8 cellular contexts compared by ENCODE assay signal in the genomic region with DNA sequence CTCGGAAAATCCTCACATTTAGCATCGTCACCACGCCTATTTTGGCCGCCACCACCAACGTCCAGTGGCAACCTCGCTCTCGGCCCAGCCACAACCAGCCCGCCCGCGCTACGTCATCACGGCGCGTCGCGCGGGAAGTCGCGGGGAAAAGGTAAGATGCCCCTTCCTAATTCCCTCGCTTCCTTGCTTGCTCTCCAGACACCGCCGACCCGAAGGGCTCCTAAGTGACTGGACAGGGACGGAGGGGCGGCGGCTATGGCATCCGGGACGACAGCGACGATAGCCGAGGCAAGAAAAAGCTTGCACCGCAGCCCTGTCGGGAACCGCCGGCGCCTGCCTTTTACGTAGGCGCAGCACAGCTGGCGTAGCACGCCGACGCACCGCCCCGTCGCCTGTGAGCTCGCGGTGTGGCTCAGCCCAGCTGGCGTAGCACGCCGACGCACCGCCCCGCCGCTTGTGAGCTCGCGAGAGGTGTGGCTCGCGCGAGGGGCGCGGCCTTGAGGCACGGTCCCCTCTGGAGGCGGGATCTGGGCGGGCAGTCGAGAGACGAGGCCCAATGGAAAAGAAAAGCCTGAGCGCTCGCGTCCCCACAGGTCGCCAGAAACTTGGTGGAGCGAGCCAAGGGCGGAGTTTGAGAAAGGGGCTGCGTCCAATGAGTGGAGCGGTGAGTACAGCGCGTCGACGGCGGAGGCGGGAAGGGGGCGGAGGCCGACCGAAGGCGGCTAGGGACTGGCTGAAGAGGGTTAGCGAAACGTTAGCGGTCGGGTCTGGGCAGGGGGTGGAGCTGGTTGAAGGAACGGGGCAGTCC. TPM values are rescaled to one million over a fixed set of nuclear protein-coding genes. Genes with fewer than 3 reads are reported as not detected.
DNase-seq lines count a peak whose midpoint lies in the region; ATAC-seq and TF ChIP-seq lines count a peak whose summit lies in the region.

A gene (plus strand): TSS at position 787 of the 808 bp plus-strand sequence. CDS start 626 bp downstream, outside the sequence.

- H2AK5ac ChIP-seq in H9 (ENCODE audit: insufficient read length, low read length), result no peak within 1 kb of the TSS

- peak within 1 kb of the TSS; percentile 97 for H3K4me3 ChIP-seq in MG63
- H3K4me3 ChIP-seq in fibroblast of the aortic adventitia (ENCODE audit: low read depth, low read length), result peak within 1 kb of the TSS; percentile 76

- H3K23ac ChIP-seq in H9 (ENCODE audit: insufficient read length, low read depth, low read length), result no peak within 1 kb of the TSS

- H3K36me3 Mint-ChIP-seq in H9 (ENCODE audit: insufficient read depth in 1 of 3, low read depth in 3 of 3), result peaks cover 18 to 33% (median 31%) of the 10 kb centered on the region in 3 experiments
- peaks cover 23% of the 10 kb centered on the region for H3K36me3 Mint-ChIP-seq in nephron progenitor cell (ENCODE audit: low read depth)

- H3K79me1 ChIP-seq in H9 (ENCODE audit: insufficient read depth, low read depth, low read length, poor library complexity, severe bottlenecking), result no peaks in the 10 kb centered on the region

- H3K4me3 Mint-ChIP-seq in H9, result peak within 1 kb of the TSS; percentile 88 to 95
- H3K4me3 Mint-ChIP-seq in nephron progenitor cell, result peak within 1 kb of the TSS; percentile 96
- H3K4me3 Mint-ChIP-seq in stimulated activated naive CD8-positive, alpha-beta T cell treated with anti-CD3 and anti-CD28 coated beads, Interleukin-15, amount 100 ng/mL, for 72 hours, result peak within 1 kb of the TSS; percentile 92 to 97

- no peak within 1 kb of the TSS for H4K8ac ChIP-seq in H9 (replicated peaks; ENCODE audit: insufficient read length, low read depth, low read length)

- DNase-seq in ELR (ENCODE audit: low read depth) (peak; percentile 96), H9 (peak; percentile 98), MG63 (peak; percentile 96), SIG-M5 (lab: John Stamatoyannopoulos, UW) (peak; percentile 75), activated gamma-delta T cell (lab: John Stamatoyannopoulos, UW) (peak; percentile 92), fibroblast of the aortic adventitia (ENCODE audit: low read depth) (peak; percentile 98), nephron progenitor cell (peak; percentile 91)
- DNase-seq in stimulated activated naive CD8-positive, alpha-beta T cell treated with anti-CD3 and anti-CD28 coated beads, Interleukin-15, amount 100 ng/mL, for 72 hours, result peak; percentile 93 to 98

- peak within 1 kb of the TSS; percentile 95 for H3K9ac ChIP-seq in H9 (ENCODE audit: extremely low read depth, insufficient read length, low read length)

- H3K23me2 ChIP-seq in H9 (ENCODE audit: insufficient read length, low read depth, low read length, poor library complexity, severe bottlenecking), result peaks cover 3% of the 10 kb centered on the region

- H3K79me2 ChIP-seq in H9 (ENCODE audit: insufficient read depth, low read length), result no peaks in the 10 kb centered on the region

- ATAC-seq in stimulated activated naive CD8-positive, alpha-beta T cell treated with anti-CD3 and anti-CD28 coated beads, Interleukin-15, amount 100 ng/mL, for 72 hours, result peak; percentile 89

- peak within 1 kb of the TSS; percentile 99 to 100 (median 99) for H3K27ac Mint-ChIP-seq in H9
- H3K27ac Mint-ChIP-seq in nephron progenitor cell, result peak within 1 kb of the TSS; percentile 100
- peak within 1 kb of the TSS; percentile 98 to 99 for H3K27ac Mint-ChIP-seq in stimulated activated naive CD8-positive, alpha-beta T cell treated with anti-CD3 and anti-CD28 coated beads, Interleukin-15, amount 100 ng/mL, for 72 hours

- no peak within 1 kb of the TSS for H4K91ac ChIP-seq in H9 (ENCODE audit: insufficient read length, low read depth, low read length)

- no peaks in the 10 kb centered on the region for H3K4me1 ChIP-seq in H9 (ENCODE audit: insufficient read depth, low read length)

- peak within 1 kb of the TSS; percentile 58 for H2BK5ac ChIP-seq in H9 (ENCODE audit: insufficient read length, low read length)

- no peak within 1 kb of the TSS for H2AFZ ChIP-seq in H9 (ENCODE audit: low read length)

- H3K18ac ChIP-seq in H9 (ENCODE audit: insufficient read length, low read depth, low read length), result peak within 1 kb of the TSS; percentile 98

- peak within 1 kb of the TSS; percentile 93 for H2BK120ac ChIP-seq in H9 (ENCODE audit: low read depth, low read length, poor library complexity, severe bottlenecking)

- no CpG with 5 or more reads among the region's 89 CpGs for WGBS in H9 (ENCODE audit: extremely low coverage, insufficient read length, low lambda C conversion rate)

- H3K27me3 Mint-ChIP-seq in H9 (ENCODE audit: low read depth), result no peaks in the 10 kb centered on the region
- no peaks in the 10 kb centered on the region for H3K27me3 Mint-ChIP-seq in nephron progenitor cell (ENCODE audit: low read depth, poor library complexity)
- H3K27me3 Mint-ChIP-seq in stimulated activated naive CD8-positive, alpha-beta T cell treated with anti-CD3 and anti-CD28 coated beads, Interleukin-15, amount 100 ng/mL, for 72 hours, result no peaks in the 10 kb centered on the region

- no peak within 1 kb of the TSS for H2BK20ac ChIP-seq in H9 (ENCODE audit: low read depth, low read length, poor library complexity, severe bottlenecking)

- H3K27ac ChIP-seq in H9 (ENCODE audit: insufficient read length, low read depth, low read length), result peak within 1 kb of the TSS; percentile 73

- TF ChIP-seq CTCF in H9 (conservative IDR thresholded peaks at IDR 0.05) (no peak), fibroblast of the aortic adventitia (IDR thresholded peaks at IDR 0.05; ENCODE audit: insufficient read depth, low read length) (no peak), nephron progenitor cell (IDR thresholded peaks at IDR 0.05) (no peak)

- no peak within 1 kb of the TSS for H3K56ac ChIP-seq in H9 (ENCODE audit: insufficient read length, low read depth, low read length)

- H3K14ac ChIP-seq in H9 (ENCODE audit: insufficient read depth, low read length), result peak within 1 kb of the TSS; percentile 99

- no peaks in the 10 kb centered on the region for H4K20me1 ChIP-seq in H9 (ENCODE audit: control insufficient read depth, insufficient read depth, insufficient read length)

- H2BK12ac ChIP-seq in H9 (ENCODE audit: insufficient read length, low read depth, low read length), result peak within 1 kb of the TSS; percentile 45

- H2BK15ac ChIP-seq in H9 (ENCODE audit: low read depth, low read length), result no peak within 1 kb of the TSS

- no peaks in the 10 kb centered on the region for H3K9me3 ChIP-seq in H9 (ENCODE audit: control insufficient read depth, low read depth, low read length)
- H3K9me3 ChIP-seq in MG63, result no peaks in the 10 kb centered on the region

- H4K5ac ChIP-seq in H9 (ENCODE audit: insufficient read length, low read depth, low read length), result no peak within 1 kb of the TSS

- H3K27me3 ChIP-seq in H9 (ENCODE audit: insufficient read depth, low read length) (no peaks in the 10 kb centered on the region), MG63 (no peaks in the 10 kb centered on the region)

- H3K36me3 ChIP-seq in MG63, result no peaks in the 10 kb centered on the region

- H3K4ac ChIP-seq in H9 (ENCODE audit: low read depth, low read length), result no peak within 1 kb of the TSS; the same call in 1 of the 2 replicates

- H3K4me2 ChIP-seq in H9 (ENCODE audit: insufficient read depth, insufficient read length, low read length), result peak within 1 kb of the TSS; percentile 87

- H3K4me1 Mint-ChIP-seq in H9 (peaks cover 5 to 12% of the 10 kb centered on the region in 2 experiments), nephron progenitor cell (peaks cover 24% of the 10 kb centered on the region)
- peaks cover 24% of the 10 kb centered on the region for H3K4me1 Mint-ChIP-seq in stimulated activated naive CD8-positive, alpha-beta T cell treated with anti-CD3 and anti-CD28 coated beads, Interleukin-15, amount 100 ng/mL, for 72 hours

- no peak within 1 kb of the TSS for H3T11ph ChIP-seq in H9 (ENCODE audit: low read length)

- peaks cover 73 to 74% of the 10 kb centered on the region in 2 experiments for H3K9me3 Mint-ChIP-seq in H9
- H3K9me3 Mint-ChIP-seq in nephron progenitor cell, result peaks cover 53% of the 10 kb centered on the region
- no peaks in the 10 kb centered on the region for H3K9me3 Mint-ChIP-seq in stimulated activated naive CD8-positive, alpha-beta T cell treated with anti-CD3 and anti-CD28 coated beads, Interleukin-15, amount 100 ng/mL, for 72 hours

RNA-seq across cellular contexts. Expression of the gene that starts here (rescaled TPM):
- total RNA-seq in H9 (2021) (52.8 and 57.9 TPM in 2 replicates), fibroblast of the aortic adventitia (ENCODE audit: low replicate concordance) (17.3 and 33.7 TPM in 2 replicates)
- total RNA-seq in MG63 (2014; rRNA removed; shearing (Covaris generic); ENCODE audit: low replicate concordance), result 16.1 and 46.1 TPM in 2 replicates

Comparison
In these comparisons a context has a peak if more than half of its experiments do, and no peak if none do; other contexts are left out.
1. Peak in every context shown above with its lines: DNase-seq, ATAC-seq, H3K4me3 ChIP-seq and H3K27ac ChIP-seq.